In the genomic region with DNA sequence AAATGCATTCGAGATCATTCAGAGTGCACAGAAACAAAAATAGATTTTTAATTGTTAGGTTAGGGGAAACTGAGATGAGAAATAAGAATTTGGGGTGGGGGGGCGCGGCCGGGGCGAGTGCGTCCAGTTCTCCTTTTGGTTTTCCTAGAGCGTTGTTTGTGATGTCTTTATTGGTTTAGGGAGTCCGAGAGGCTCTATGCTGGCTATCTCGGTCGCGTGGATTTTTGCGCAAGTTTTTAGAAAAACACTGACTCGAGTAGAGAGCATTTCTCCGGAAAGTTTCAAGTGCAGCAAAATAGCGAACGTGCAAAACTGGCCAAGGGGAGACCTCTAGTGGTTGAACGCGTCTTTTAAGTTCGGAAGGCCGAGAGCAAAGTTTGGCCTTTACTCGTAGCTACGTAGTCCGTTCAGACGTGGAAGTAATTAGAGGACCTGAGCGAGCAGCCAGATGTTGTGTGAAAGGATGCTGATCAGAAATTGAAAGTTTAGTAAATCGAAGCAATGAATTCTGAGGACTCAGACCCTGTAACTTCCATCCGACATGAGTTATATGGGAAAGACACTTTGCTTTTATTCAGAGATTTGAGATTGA, we compare ENCODE assay signal across 8 cellular contexts. TPM values are rescaled to one million over a fixed set of nuclear protein-coding genes. Genes with fewer than 3 reads are reported as not detected.
DNase-seq lines count a peak whose midpoint lies in the region; TF ChIP-seq lines count a peak whose summit lies in the region.

No MANE protein-coding gene starts in this region.

- TF ChIP-seq POLR2A in suprapubic skin (IDR thresholded peaks at IDR 0.05): no peak

- no peak for TF ChIP-seq EP300 in suprapubic skin (IDR thresholded peaks at IDR 0.05)

- CTCF ChIA-PET in activated naive CD4-positive, alpha-beta T cell treated with anti-CD3 and anti-CD28 coated beads, Interleukin-2, amount 10 ng/mL, durations not matched to agents 7 days and 5 days (lab: Charles Lee): interaction anchor here (0.7 to 2.4 kb wide), 26 partner anchors 9 to 522 kb away, joined by 3 to 10 read pairs (median 4); no protein-coding TSS in a partner anchor

- no peaks in the 10 kb centered on the region for H3K9me3 Mint-ChIP-seq in activated naive CD4-positive, alpha-beta T cell treated with anti-CD3 and anti-CD28 coated beads, Interleukin-2, amount 10 ng/mL, durations not matched to agents 7 days and 5 days

- H3K9me3 ChIP-seq in ES-I3 (ENCODE audit: control insufficient read depth, insufficient read depth, low read length) (no peaks in the 10 kb centered on the region), SJCRH30 (replicated peaks) (no peaks in the 10 kb centered on the region), suprapubic skin (no peaks in the 10 kb centered on the region)

- H3K36me3 ChIP-seq in ES-I3 (ENCODE audit: insufficient read depth, low read length) (no peaks in the 10 kb centered on the region), SJCRH30 (no peaks in the 10 kb centered on the region; the same call in 1 of the 2 replicates), suprapubic skin (no peaks in the 10 kb centered on the region)

- H3K36me3 Mint-ChIP-seq in activated naive CD4-positive, alpha-beta T cell treated with anti-CD3 and anti-CD28 coated beads, Interleukin-2, amount 10 ng/mL, durations not matched to agents 7 days and 5 days: peaks cover 32% of the 10 kb centered on the region

- H3K4me3 Mint-ChIP-seq in activated naive CD4-positive, alpha-beta T cell treated with anti-CD3 and anti-CD28 coated beads, Interleukin-2, amount 10 ng/mL, durations not matched to agents 7 days and 5 days: peak overlapping the region; percentile 96

- H3K27me3 ChIP-seq in SJCRH30 (no peaks in the 10 kb centered on the region), suprapubic skin (no peaks in the 10 kb centered on the region)

- H3K27me3 Mint-ChIP-seq in activated naive CD4-positive, alpha-beta T cell treated with anti-CD3 and anti-CD28 coated beads, Interleukin-2, amount 10 ng/mL, durations not matched to agents 7 days and 5 days: peaks cover 9% of the 10 kb centered on the region

- H3K4me3 ChIP-seq in SJCRH30: peak overlapping the region; percentile 97
- peak overlapping the region; percentile 94 for H3K4me3 ChIP-seq in suprapubic skin

- peak overlapping the region; percentile 74; the same call in 1 of the 2 replicates for H3K9ac ChIP-seq in ES-I3 (ENCODE audit: low read depth, low read length)

- H3K4me1 Mint-ChIP-seq in activated naive CD4-positive, alpha-beta T cell treated with anti-CD3 and anti-CD28 coated beads, Interleukin-2, amount 10 ng/mL, durations not matched to agents 7 days and 5 days: peaks cover 29% of the 10 kb centered on the region

- no peak overlapping the region for H3K27ac ChIP-seq in SJCRH30
- peak overlapping the region; percentile 82 for H3K27ac ChIP-seq in suprapubic skin

- H3K4me1 ChIP-seq in ES-I3 (ENCODE audit: insufficient read depth, low read length) (no peaks in the 10 kb centered on the region; the same call in 1 of the 2 replicates), SJCRH30 (no peaks in the 10 kb centered on the region), suprapubic skin (peaks cover 11% of the 10 kb centered on the region)

- peak; percentile 64 to 71 for TF ChIP-seq CTCF in suprapubic skin (IDR thresholded peaks at IDR 0.05)

- DNase-seq in GOT3 (lab: John Stamatoyannopoulos, UW) (peak; percentile 35), Kasumi-1 (lab: John Stamatoyannopoulos, UW) (peak; percentile 90 to 91), SJCRH30 (peak; percentile 74 to 91), globus pallidus (ENCODE audit: low spot score) (peak; percentile 88), nucleus accumbens (lab: John Stamatoyannopoulos, UW) (peak in 54 of 56 donors; percentile 1 to 87 (median 64)), suprapubic skin (ENCODE audit: low spot score in 2 of 2) (peak; percentile 85 to 89)
- peak; percentile 86 for DNase-seq in activated naive CD4-positive, alpha-beta T cell treated with anti-CD3 and anti-CD28 coated beads, Interleukin-2, amount 10 ng/mL, durations not matched to agents 7 days and 5 days

- peak overlapping the region; percentile 99 for H3K27ac Mint-ChIP-seq in activated naive CD4-positive, alpha-beta T cell treated with anti-CD3 and anti-CD28 coated beads, Interleukin-2, amount 10 ng/mL, durations not matched to agents 7 days and 5 days

- 2% methylated on average over 27 of the region's 27 CpGs for WGBS in suprapubic skin

RNA-seq across cellular contexts. Expression of gene L3MBTL3, which starts 2.6 kb away (rescaled TPM):
- 7.8 and 9.8 TPM in 2 replicates for total RNA-seq in SJCRH30 (2014; rRNA removed; shearing (Covaris generic))
- total RNA-seq in suprapubic skin: 10 to 100 TPM in 1 of 4 donors, 1 to 10 TPM in 3; 4.2 to 12.8 (median 6.2) TPM

Comparison
In these comparisons a context has a peak if more than half of its experiments do, and no peak if none do; other contexts are left out.
1. DNase-seq: peak in every context shown above with its lines; median percentile 90 in Kasumi-1; 88 in globus pallidus; 87 in suprapubic skin; 86 in activated naive CD4-positive, alpha-beta T cell treated with anti-CD3 and anti-CD28 coated beads, Interleukin-2, amount 10 ng/mL, durations not matched to agents 7 days and 5 days; 82 in SJCRH30; 64 in nucleus accumbens; 35 in GOT3.